2 cellular contexts compared by ENCODE assay signal in the genomic region with DNA sequence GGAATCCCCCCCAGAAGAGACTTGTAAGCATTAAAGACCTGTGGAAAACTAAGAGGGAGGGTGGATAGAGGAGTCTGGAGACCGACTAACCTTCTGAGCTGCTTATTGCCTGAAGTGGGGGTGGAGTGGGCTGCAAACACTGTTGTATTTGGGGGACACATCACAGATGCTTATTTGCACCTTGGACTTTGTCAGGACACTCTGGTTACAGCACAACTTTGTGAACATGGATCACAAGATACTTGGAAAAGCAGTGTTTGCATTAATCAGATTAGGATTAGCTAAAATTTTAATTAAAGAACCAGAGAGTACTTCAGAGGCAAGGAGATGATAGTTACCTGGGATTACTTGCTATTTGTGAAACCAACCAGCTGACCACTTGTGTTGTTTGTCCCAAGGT.
TF ChIP-seq lines count a peak whose summit lies in the region.

No MANE protein-coding gene starts in this region.

TF ChIP-seq in IMR-90, 13 proteins besides CTCF, POLR2A, EP300 and RAD21:
- TF ChIP-seq SMC3 (IDR thresholded peaks at IDR 0.05; ENCODE audit: low read depth, low read length), result no peak
- TF ChIP-seq, protein P1, sequence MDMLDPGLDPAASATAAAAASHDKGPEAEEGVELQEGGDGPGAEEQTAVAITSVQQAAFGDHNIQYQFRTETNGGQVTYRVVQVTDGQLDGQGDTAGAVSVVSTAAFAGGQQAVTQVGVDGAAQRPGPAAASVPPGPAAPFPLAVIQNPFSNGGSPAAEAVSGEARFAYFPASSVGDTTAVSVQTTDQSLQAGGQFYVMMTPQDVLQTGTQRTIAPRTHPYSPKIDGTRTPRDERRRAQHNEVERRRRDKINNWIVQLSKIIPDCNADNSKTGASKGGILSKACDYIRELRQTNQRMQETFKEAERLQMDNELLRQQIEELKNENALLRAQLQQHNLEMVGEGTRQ (IDR thresholded peaks at IDR 0.05; ENCODE audit: low read depth, low read length), result no peak
- TF ChIP-seq RFX5 (IDR thresholded peaks at IDR 0.05; ENCODE audit: low read depth, low read length), result no peak
- TF ChIP-seq MXI1 (IDR thresholded peaks at IDR 0.05; ENCODE audit: borderline replicate concordance, low read depth, low read length), result no peak
- no peak for TF ChIP-seq MAFK (IDR thresholded peaks at IDR 0.05; ENCODE audit: low read depth, low read length)
- TF ChIP-seq BHLHE40 (IDR thresholded peaks at IDR 0.05; ENCODE audit: low read depth, low read length), result no peak
- TF ChIP-seq MAZ (IDR thresholded peaks at IDR 0.05; ENCODE audit: borderline replicate concordance, low read depth, low read length), result no peak
- no peak for TF ChIP-seq FOS (IDR thresholded peaks at IDR 0.05; ENCODE audit: low read depth, low read length)
- no peak for TF ChIP-seq CEBPB (IDR thresholded peaks at IDR 0.05; ENCODE audit: low read depth, low read length)
- no peak for TF ChIP-seq NFE2L2 (IDR thresholded peaks at IDR 0.05; ENCODE audit: low read depth, low read length)
- TF ChIP-seq RCOR1 (IDR thresholded peaks at IDR 0.05; ENCODE audit: insufficient replicate concordance, low read length), result no peak
- TF ChIP-seq, protein P2, sequence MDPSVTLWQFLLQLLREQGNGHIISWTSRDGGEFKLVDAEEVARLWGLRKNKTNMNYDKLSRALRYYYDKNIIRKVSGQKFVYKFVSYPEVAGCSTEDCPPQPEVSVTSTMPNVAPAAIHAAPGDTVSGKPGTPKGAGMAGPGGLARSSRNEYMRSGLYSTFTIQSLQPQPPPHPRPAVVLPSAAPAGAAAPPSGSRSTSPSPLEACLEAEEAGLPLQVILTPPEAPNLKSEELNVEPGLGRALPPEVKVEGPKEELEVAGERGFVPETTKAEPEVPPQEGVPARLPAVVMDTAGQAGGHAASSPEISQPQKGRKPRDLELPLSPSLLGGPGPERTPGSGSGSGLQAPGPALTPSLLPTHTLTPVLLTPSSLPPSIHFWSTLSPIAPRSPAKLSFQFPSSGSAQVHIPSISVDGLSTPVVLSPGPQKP (IDR thresholded peaks at IDR 0.05; ENCODE audit: borderline replicate concordance, low read depth, low read length), result no peak
- TF ChIP-seq CHD1 (IDR thresholded peaks at IDR 0.05; ENCODE audit: low read depth, low read length), result no peak

TF ChIP-seq in K562, 482 proteins besides CTCF, POLR2A, EP300 and RAD21:
- TF ChIP-seq SIX5 (IDR thresholded peaks at IDR 0.05; ENCODE audit: borderline replicate concordance in 1 of 2, insufficient read depth in 1 of 2, low read depth in 1 of 2, low read length in 2 of 2) (no peak), ZC3H8 (IDR thresholded peaks at IDR 0.05) (no peak)
TF ChIP-seq in K562: peak in this region for 0.
